In the genomic region with DNA sequence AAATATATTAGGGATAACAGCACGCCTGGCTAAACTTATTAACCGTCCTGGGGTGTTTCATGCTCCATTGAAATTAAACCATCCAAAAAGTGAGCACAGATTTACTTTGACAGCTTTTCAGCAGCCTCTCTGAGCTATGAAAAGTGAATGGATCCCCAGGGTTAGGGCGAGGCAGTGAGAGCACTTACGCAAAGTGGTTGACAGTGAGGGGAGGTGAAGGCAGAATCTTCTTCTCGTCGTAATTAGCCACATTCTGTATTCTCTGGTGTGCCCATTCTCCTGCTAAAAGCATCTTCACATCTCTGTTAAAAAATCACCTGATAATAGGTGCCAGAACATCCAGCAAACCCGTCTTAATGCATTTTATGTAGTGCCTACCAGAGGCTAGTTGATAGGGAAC, we compare ENCODE assay signal across 9 cellular contexts. TPM values are rescaled to one million over a fixed set of nuclear protein-coding genes. Genes with fewer than 3 reads are reported as not detected.
DNase-seq lines count a peak whose midpoint lies in the region; ATAC-seq and TF ChIP-seq lines count a peak whose summit lies in the region.
"Had no signal": no experiment of that assay in that cellular context is flagged by ENCODE, and none has a peak within 500 bp of the region (broad histone marks: within the 10 kb centered on the region; RNA-seq: fewer than 3 reads in every experiment).

No MANE protein-coding gene starts in this region.

- no peak for ATAC-seq in psoas muscle
- no peak for ATAC-seq in HG03095 (IDR thresholded peaks at IDR 0.05; ENCODE audit: unreplicated experiment)
- ATAC-seq in HG03439 (IDR thresholded peaks at IDR 0.05; ENCODE audit: unreplicated experiment), result no peak
- ATAC-seq: left lobe of liver had no signal

- peaks cover 0 to 8% (median 0%) of the 10 kb centered on the region in 3 donors for H3K27me3 ChIP-seq in psoas muscle (ENCODE audit: insufficient read depth in 3 of 3, low read length in 2 of 3)

- TF ChIP-seq CTCF in epithelial cell of proximal tubule (conservative IDR thresholded peaks at IDR 0.05; ENCODE audit: low read depth, low read length), result no peak
- no peak for TF ChIP-seq CTCF in psoas muscle (IDR thresholded peaks at IDR 0.05)

- intact Hi-C loops in psoas muscle (cut with DNase I), result no loop called here

- H3K4me3 ChIP-seq in epithelial cell of proximal tubule (ENCODE audit: low read depth, low read length) (peak overlapping the region; percentile 84), psoas muscle (peak overlapping the region; percentile 89)

- WGBS in psoas muscle, 3 donors, result 69 to 71% (median 69%) methylated on average over 7 of the region's 7 CpGs

- no peak overlapping the region for H3K27ac ChIP-seq in psoas muscle

- H3K4me1 ChIP-seq in psoas muscle, result peaks cover 4% of the 10 kb centered on the region

- H3K9me3 ChIP-seq in psoas muscle, result no peaks in the 10 kb centered on the region

- DNase-seq in NCI-H2227 (lab: John Stamatoyannopoulos, UW; ENCODE audit: unreplicated experiment), result peak; percentile 20
- no peak for DNase-seq in NCI-H2227 treated with DMSO at 0.1 percent for 48 hours (lab: John Stamatoyannopoulos, UW)
- peak; percentile 51 for DNase-seq in NCI-H345 treated with DMSO at 0.1 percent for 48 hours (lab: John Stamatoyannopoulos, UW; ENCODE audit: unreplicated experiment)
- DNase-seq in epithelial cell of proximal tubule (ENCODE audit: low read depth), result no peak
- DNase-seq in psoas muscle, result no peak
- no peak for DNase-seq in AG08395 (ENCODE audit: low spot score)

- no peaks in the 10 kb centered on the region for H3K36me3 ChIP-seq in psoas muscle (ENCODE audit: insufficient read depth in 1 of 2, low read depth in 1 of 2)

RNA-seq across cellular contexts. Expression of gene TMTC2, which starts 1.9 kb away (rescaled TPM):
- total RNA-seq in epithelial cell of proximal tubule (2.1 and 3.6 TPM in 2 replicates), psoas muscle (1 to 10 TPM; 1.8 to 2.7 (median 2.2) TPM)
- polyA plus RNA-seq in psoas muscle, result 1 to 10 TPM in 2 of 3 donors, under 1 TPM in 1; 0.85 to 1.1 (median 1.0) TPM

Comparison
In these comparisons a context has a peak if more than half of its experiments do, and no peak if none do; other contexts are left out.
1. DNase-seq: peak in NCI-H2227 (single experiment) and NCI-H345 treated with DMSO at 0.1 percent for 48 hours (single experiment); none in NCI-H2227 treated with DMSO at 0.1 percent for 48 hours (single experiment), epithelial cell of proximal tubule (single experiment), psoas muscle (0 of 2) and AG08395 (single experiment).